In genomic region chr22:48088926-48089536, GRCh38 we compare ENCODE assay signal across 21 cellular contexts.
A peak's percentile ranks its signal among the peaks of the same experiment; 100 is the strongest.
DNase-seq lines count a peak whose midpoint lies in the region; ATAC-seq and TF ChIP-seq lines count a peak whose summit lies in the region.
"Had no signal": no experiment of that assay in that cellular context is flagged by ENCODE, and none has a peak within 500 bp of the region (broad histone marks: within the 10 kb centered on the region; RNA-seq: fewer than 3 reads in every experiment).

No MANE protein-coding gene starts in this region.

- no peaks in the 10 kb centered on the region for H3K27me3 Mint-ChIP-seq in endodermal cell (ENCODE audit: insufficient read depth)
- H3K27me3 Mint-ChIP-seq in activated CD4-positive, alpha-beta memory T cell treated with anti-CD3 and anti-CD28 coated beads for 36 hours = peaks cover 14% of the 10 kb centered on the region
- H3K27me3 Mint-ChIP-seq in activated CD8-positive, alpha-beta T cell treated with anti-CD3 and anti-CD28 coated beads, Interleukin-2, amount 10 ng/mL, durations not matched to agents 7 days and 5 days (ENCODE audit: low read depth) = peaks cover 28% of the 10 kb centered on the region

- CTCF ChIA-PET in activated CD4-positive, alpha-beta memory T cell treated with anti-CD3 and anti-CD28 coated beads for 36 hours (lab: Charles Lee) = no interaction called here
- CTCF ChIA-PET in activated CD8-positive, alpha-beta T cell treated with anti-CD3 and anti-CD28 coated beads, Interleukin-2, amount 10 ng/mL, durations not matched to agents 7 days and 5 days (lab: Charles Lee) = no interaction called here

- H3K36me3 ChIP-seq in MG63 (no peaks in the 10 kb centered on the region), endodermal cell (ENCODE audit: control insufficient read depth, insufficient read depth, low read length) (no peaks in the 10 kb centered on the region), suprapubic skin (no peaks in the 10 kb centered on the region), esophagus muscularis mucosa (no peaks in the 10 kb centered on the region)
- H3K36me3 ChIP-seq: BLaER1, SJSA1 had no signal

- H3K9ac ChIP-seq in endodermal cell (ENCODE audit: extremely low read depth, low read length, poor library complexity, severe bottlenecking) = no peak overlapping the region
- H3K9ac ChIP-seq: BLaER1 had no signal

- intact Hi-C loops in activated CD4-positive, alpha-beta memory T cell treated with anti-CD3 and anti-CD28 coated beads for 36 hours (cut with micrococcal nuclease) = no loop called here
- intact Hi-C loops in esophagus muscularis mucosa (cut with DNase I) = no loop called here

- TF ChIP-seq CTCF in endodermal cell (conservative IDR thresholded peaks at IDR 0.05) = no peak
- no peak for TF ChIP-seq CTCF in suprapubic skin (IDR thresholded peaks at IDR 0.05)
- TF ChIP-seq CTCF in esophagus muscularis mucosa (IDR thresholded peaks at IDR 0.05) = no peak

- POLR2A ChIA-PET in activated CD4-positive, alpha-beta memory T cell treated with anti-CD3 and anti-CD28 coated beads for 36 hours (lab: Charles Lee) = no interaction called here
- POLR2A ChIA-PET in activated CD8-positive, alpha-beta T cell treated with anti-CD3 and anti-CD28 coated beads, Interleukin-2, amount 10 ng/mL, durations not matched to agents 7 days and 5 days (lab: Charles Lee) = no interaction called here

- H3K27me3 ChIP-seq in MG63 = peaks cover 9% of the 10 kb centered on the region
- no peaks in the 10 kb centered on the region for H3K27me3 ChIP-seq in endodermal cell (ENCODE audit: control insufficient read depth, insufficient read depth, low read length, poor library complexity, severe bottlenecking)
- peaks cover 7% of the 10 kb centered on the region for H3K27me3 ChIP-seq in suprapubic skin
- H3K27me3 ChIP-seq in esophagus muscularis mucosa = peaks cover 0 to 15% (median 0%) of the 10 kb centered on the region in 4 donors
- H3K27me3 ChIP-seq: BLaER1 had no signal

- H3K9me3 Mint-ChIP-seq in endodermal cell = no peaks in the 10 kb centered on the region
- H3K9me3 Mint-ChIP-seq in activated CD4-positive, alpha-beta memory T cell treated with anti-CD3 and anti-CD28 coated beads for 36 hours = no peaks in the 10 kb centered on the region
- H3K9me3 Mint-ChIP-seq in activated CD8-positive, alpha-beta T cell treated with anti-CD3 and anti-CD28 coated beads, Interleukin-2, amount 10 ng/mL, durations not matched to agents 7 days and 5 days (ENCODE audit: insufficient read depth) = no peaks in the 10 kb centered on the region
- H3K9me3 Mint-ChIP-seq: CD4-positive, alpha-beta T cell had no signal

- no peak for TF ChIP-seq POLR2A in suprapubic skin (IDR thresholded peaks at IDR 0.05)
- no peak for TF ChIP-seq POLR2A in esophagus muscularis mucosa (IDR thresholded peaks at IDR 0.05; ENCODE audit: low read depth)

- no peak overlapping the region for H3K27ac Mint-ChIP-seq in endodermal cell
- H3K27ac Mint-ChIP-seq in activated CD4-positive, alpha-beta memory T cell treated with anti-CD3 and anti-CD28 coated beads for 36 hours = no peak overlapping the region
- H3K27ac Mint-ChIP-seq in activated CD8-positive, alpha-beta T cell treated with anti-CD3 and anti-CD28 coated beads, Interleukin-2, amount 10 ng/mL, durations not matched to agents 7 days and 5 days = no peak overlapping the region
- H3K27ac Mint-ChIP-seq: CD4-positive, alpha-beta T cell; HFFc6 had no signal

- H3K27ac ChIP-seq in endodermal cell (ENCODE audit: low read depth, low read length) = no peak overlapping the region
- peak overlapping the region; percentile 79 for H3K27ac ChIP-seq in suprapubic skin
- no peak overlapping the region for H3K27ac ChIP-seq in esophagus muscularis mucosa (replicated peaks in 1 of 4)
- H3K27ac ChIP-seq: SJSA1 had no signal

- in situ Hi-C loops in G401 (cut with HindIII; ENCODE audit: low sequenced_read_pairs) = no loop called here

- H3K4me1 ChIP-seq in endodermal cell (ENCODE audit: control insufficient read depth, insufficient read depth, low read length) (no peaks in the 10 kb centered on the region), suprapubic skin (peaks cover 23% of the 10 kb centered on the region), esophagus muscularis mucosa (peaks cover 0 to 20% (median 19%) of the 10 kb centered on the region in 4 donors)
- H3K4me1 ChIP-seq: Caco-2 had no signal

- WGBS in endodermal cell (ENCODE audit: insufficient coverage in 1 of 2, insufficient read length in 1 of 2), 2 experiments = 90 to 95% methylated on average over 6 to 8 of the region's 8 CpGs
- WGBS in suprapubic skin = 60% methylated on average over 8 of the region's 8 CpGs
- 82% methylated on average over 6 of the region's 8 CpGs for WGBS in esophagus muscularis mucosa

- H3K36me3 Mint-ChIP-seq in endodermal cell (ENCODE audit: low read depth) = no peaks in the 10 kb centered on the region
- no peaks in the 10 kb centered on the region for H3K36me3 Mint-ChIP-seq in activated CD4-positive, alpha-beta memory T cell treated with anti-CD3 and anti-CD28 coated beads for 36 hours
- H3K36me3 Mint-ChIP-seq in activated CD8-positive, alpha-beta T cell treated with anti-CD3 and anti-CD28 coated beads, Interleukin-2, amount 10 ng/mL, durations not matched to agents 7 days and 5 days (ENCODE audit: low read depth) = no peaks in the 10 kb centered on the region

- DNase-seq in G401 (ENCODE audit: low spot score) (peak; percentile 31), MG63 (peak; percentile 19), endodermal cell (peak; percentile 39), suprapubic skin (ENCODE audit: low spot score in 2 of 2) (peak; percentile 70 to 76), esophagus muscularis mucosa (ENCODE audit: extremely low spot score) (no peak)
- DNase-seq in activated CD4-positive, alpha-beta memory T cell treated with anti-CD3 and anti-CD28 coated beads for 36 hours = no peak
- no peak for DNase-seq in activated CD8-positive, alpha-beta T cell treated with anti-CD3 and anti-CD28 coated beads, Interleukin-2, amount 10 ng/mL, durations not matched to agents 7 days and 5 days
- DNase-seq: ACHN; CD4-positive, alpha-beta T cell; DMS153; GDM1; HFFc6; MM.1S; NCI-H1048; NCI-H1436; NCI-H187 treated with DMSO at 0.1 percent for 48 hours; NCI-H2107; NCI-H2227 treated with DMSO at 0.1 percent for 48 hours had no signal

- H3K9me3 ChIP-seq in MG63 = no peaks in the 10 kb centered on the region
- H3K9me3 ChIP-seq in endodermal cell (ENCODE audit: control insufficient read depth, low read length) = no peaks in the 10 kb centered on the region
- H3K9me3 ChIP-seq in suprapubic skin = no peaks in the 10 kb centered on the region
- no peaks in the 10 kb centered on the region for H3K9me3 ChIP-seq in esophagus muscularis mucosa
- H3K9me3 ChIP-seq: BLaER1, Caco-2, SJSA1 had no signal

- no peak overlapping the region for H3K4me3 Mint-ChIP-seq in endodermal cell
- no peak overlapping the region for H3K4me3 Mint-ChIP-seq in activated CD4-positive, alpha-beta memory T cell treated with anti-CD3 and anti-CD28 coated beads for 36 hours
- H3K4me3 Mint-ChIP-seq in activated CD8-positive, alpha-beta T cell treated with anti-CD3 and anti-CD28 coated beads, Interleukin-2, amount 10 ng/mL, durations not matched to agents 7 days and 5 days = no peak overlapping the region
- H3K4me3 Mint-ChIP-seq: CD4-positive, alpha-beta T cell; HFFc6 had no signal

- H3K4me1 Mint-ChIP-seq in endodermal cell = peaks cover 13% of the 10 kb centered on the region
- H3K4me1 Mint-ChIP-seq in activated CD4-positive, alpha-beta memory T cell treated with anti-CD3 and anti-CD28 coated beads for 36 hours (ENCODE audit: low read depth) = peaks cover 2% of the 10 kb centered on the region
- peaks cover 17% of the 10 kb centered on the region for H3K4me1 Mint-ChIP-seq in activated CD8-positive, alpha-beta T cell treated with anti-CD3 and anti-CD28 coated beads, Interleukin-2, amount 10 ng/mL, durations not matched to agents 7 days and 5 days (ENCODE audit: low read depth)

- H3K4me3 ChIP-seq in MG63 = no peak overlapping the region
- no peak overlapping the region for H3K4me3 ChIP-seq in endodermal cell (ENCODE audit: low read length)
- H3K4me3 ChIP-seq in suprapubic skin = no peak overlapping the region
- H3K4me3 ChIP-seq in esophagus muscularis mucosa = no peak overlapping the region
- H3K4me3 ChIP-seq: BLaER1, SJSA1 had no signal

- no peak for ATAC-seq in activated CD8-positive, alpha-beta T cell treated with anti-CD3 and anti-CD28 coated beads, Interleukin-2, amount 10 ng/mL, durations not matched to agents 7 days and 5 days

- TF ChIP-seq EP300 in suprapubic skin (IDR thresholded peaks at IDR 0.05) (no peak), esophagus muscularis mucosa (IDR thresholded peaks at IDR 0.05) (no peak)

Comparison
In these comparisons a context has a peak if more than half of its experiments do, and no peak if none do; other contexts are left out.
1. DNase-seq: peak in G401 (single experiment), MG63 (single experiment), endodermal cell (single experiment) and suprapubic skin (2 of 2); none in activated CD4-positive, alpha-beta memory T cell treated with anti-CD3 and anti-CD28 coated beads for 36 hours (single experiment), activated CD8-positive, alpha-beta T cell treated with anti-CD3 and anti-CD28 coated beads, Interleukin-2, amount 10 ng/mL, durations not matched to agents 7 days and 5 days (single experiment) and esophagus muscularis mucosa (single experiment).